ENCODE assay signal across 12 cellular contexts in genomic region chr5:31273161-31273560, GRCh38.
"Had no signal": no experiment of that assay in that cellular context is flagged by ENCODE, and none has a peak within 500 bp of the region (broad histone marks: within the 10 kb centered on the region; RNA-seq: fewer than 3 reads in every experiment).

No MANE protein-coding gene starts in this region.

- ATAC-seq: activated CD4-positive, CD25-positive, alpha-beta regulatory T cell treated with anti-CD3 and anti-CD28 coated beads, Interleukin-2, amount 50 U/mL, for 24 hours; left lung; stimulated activated effector memory CD8-positive, alpha-beta T cell treated with anti-CD3 and anti-CD28 coated beads, Interleukin-12 subunit alpha, Interleukin-12 subunit beta, amount 100 ng/mL, for 72 hours had no signal

- FAIRE-seq: islet of Langerhans, urothelium cell line had no signal

- H3K4me1 ChIP-seq: breast epithelium, left lung had no signal

- H3K4me3 ChIP-seq: left lung had no signal

- DNase-seq: activated CD4-positive, alpha-beta T cell treated with anti-CD3 and anti-CD28 coated beads, Interleukin-2, amount 50 U/mL, for 1 hour; activated naive CD4-positive, alpha-beta T cell; activated naive CD8-positive, alpha-beta T cell treated with anti-CD3 and anti-CD28 coated beads, Interleukin-2, amount 10 ng/mL, durations not matched to agents 7 days and 5 days; left lung; mesenchymal stem cell; nephron progenitor cell had no signal

- H3K27ac ChIP-seq: epithelial cell of prostate, left lung had no signal

- H3K9me3 ChIP-seq: breast epithelium, left lung had no signal

- H3K36me3 ChIP-seq: breast epithelium, left lung had no signal

- H3K27me3 ChIP-seq: breast epithelium had no signal
